In genomic region chr7:48090095-48090805, GRCh38 we compare ENCODE assay signal across 8 cellular contexts. TPM values are rescaled to one million over a fixed set of nuclear protein-coding genes. Genes with fewer than 3 reads are reported as not detected.
DNase-seq lines count a peak whose midpoint lies in the region; ATAC-seq and TF ChIP-seq lines count a peak whose summit lies in the region.

No MANE protein-coding gene starts in this region.

- H3K27ac ChIP-seq in PC-3 (ENCODE audit: low read length) = peak overlapping the region; percentile 99; the same call in 1 of the 2 replicates

- H3K27ac Mint-ChIP-seq in natural killer cell treated with Interleukin-12 subunit alpha and Interleukin-12 subunit beta and Interleukin-15 and Interleukin-18, amount 100 ng/mL, for 72 hours = peak overlapping the region; percentile 97 to 100

- DNase-seq in BJ (ENCODE audit: low read depth) = no peak
- DNase-seq in PC-3 = peak; percentile 41
- DNase-seq in epithelial cell of proximal tubule (ENCODE audit: low read depth) = no peak
- DNase-seq in natural killer cell treated with Interleukin-12 subunit alpha and Interleukin-12 subunit beta and Interleukin-15 and Interleukin-18, amount 100 ng/mL, for 72 hours (ENCODE audit: low spot score) = no peak
- DNase-seq in SK-N-DZ (ENCODE audit: low spot score) = no peak
- no peak for DNase-seq in NCI-H82 (lab: John Stamatoyannopoulos, UW)
- DNase-seq in NCI-H2081 treated with DMSO at 0.1 percent for 48 hours (lab: John Stamatoyannopoulos, UW) = no peak

- no peaks in the 10 kb centered on the region for H3K27me3 ChIP-seq in BJ (ENCODE audit: control insufficient read depth, insufficient read depth, low read length)
- H3K27me3 ChIP-seq in PC-3 (ENCODE audit: low read length) = no peaks in the 10 kb centered on the region

- intact Hi-C loops in PC-3 (cut with micrococcal nuclease) = no loop called here

- H3K4me1 ChIP-seq in PC-3 (ENCODE audit: insufficient read depth, low read length) = peaks cover 53% of the 10 kb centered on the region

- CTCF ChIA-PET in BJ (lab: Yijun Ruan, JAX) (interaction anchor here (0.8 to 1.6 kb wide), 2 partner anchors 19 to 65 kb away, joined by 3 to 4 read pairs; no protein-coding TSS in a partner anchor), PC-3 (lab: Charles Lee) (interaction anchor here (0.7 kb wide), 1 partner anchor 122 kb away, joined by 6 read pairs; no protein-coding TSS in a partner anchor)

- H2AFZ ChIP-seq in PC-3 (ENCODE audit: low read length) = peak overlapping the region; percentile 61; the same call in 1 of the 2 replicates

- no peaks in the 10 kb centered on the region for H3K27me3 Mint-ChIP-seq in natural killer cell treated with Interleukin-12 subunit alpha and Interleukin-12 subunit beta and Interleukin-15 and Interleukin-18, amount 100 ng/mL, for 72 hours

- H3K9me2 ChIP-seq in PC-3 (replicated peaks; ENCODE audit: low read length) = no peaks in the 10 kb centered on the region

- H3K36me3 Mint-ChIP-seq in natural killer cell treated with Interleukin-12 subunit alpha and Interleukin-12 subunit beta and Interleukin-15 and Interleukin-18, amount 100 ng/mL, for 72 hours = peaks cover 33% of the 10 kb centered on the region

- peak overlapping the region; percentile 93 for H3K9ac ChIP-seq in PC-3 (ENCODE audit: low read length)

- H3K4me3 ChIP-seq in BJ (ENCODE audit: low read depth, low read length) = peak overlapping the region; percentile 57
- peak overlapping the region; percentile 94 for H3K4me3 ChIP-seq in PC-3 (ENCODE audit: low read length)
- peak overlapping the region; percentile 86 for H3K4me3 ChIP-seq in epithelial cell of proximal tubule (ENCODE audit: low read depth, low read length)

- TSS peak; percentile 33 for BruUV-seq in PC-3 (replicated peaks; lab: Mats Ljungman, UMichigan)

- peak overlapping the region; percentile 91 for H3K4me3 Mint-ChIP-seq in natural killer cell treated with Interleukin-12 subunit alpha and Interleukin-12 subunit beta and Interleukin-15 and Interleukin-18, amount 100 ng/mL, for 72 hours

- H3K4me2 ChIP-seq in PC-3 (ENCODE audit: low read length) = peak overlapping the region; percentile 98

- peaks cover 70 to 75% of the 10 kb centered on the region in 2 donors for H3K4me1 Mint-ChIP-seq in natural killer cell treated with Interleukin-12 subunit alpha and Interleukin-12 subunit beta and Interleukin-15 and Interleukin-18, amount 100 ng/mL, for 72 hours (ENCODE audit: low read depth in 2 of 2)

- POLR2A ChIA-PET in BJ (lab: Charles Lee) (interaction anchor here (0.6 kb wide), 1 partner anchor 149 kb away, joined by 6 read pairs; no protein-coding TSS in a partner anchor), PC-3 (lab: Charles Lee; ENCODE audit: unreplicated experiment) (no interaction called here)

- H3K9me3 Mint-ChIP-seq in natural killer cell treated with Interleukin-12 subunit alpha and Interleukin-12 subunit beta and Interleukin-15 and Interleukin-18, amount 100 ng/mL, for 72 hours = no peaks in the 10 kb centered on the region

- TF ChIP-seq CTCF in BJ (IDR thresholded peaks at IDR 0.05; ENCODE audit: insufficient read depth, low read depth, low read length) = no peak
- peak; percentile 13; the same call in 1 of the 2 replicates for TF ChIP-seq CTCF in PC-3 (conservative IDR thresholded peaks at IDR 0.05; ENCODE audit: low read depth, low read length)
- no peak for TF ChIP-seq CTCF in epithelial cell of proximal tubule (conservative IDR thresholded peaks at IDR 0.05; ENCODE audit: low read depth, low read length)

- peaks cover 21% of the 10 kb centered on the region; the same call in 1 of the 2 replicates for H4K20me1 ChIP-seq in PC-3 (ENCODE audit: low read length)

- H3F3A ChIP-seq in PC-3 (ENCODE audit: low read length, unreplicated experiment) = peaks cover 6% of the 10 kb centered on the region

- no peaks in the 10 kb centered on the region for H3K9me3 ChIP-seq in PC-3 (ENCODE audit: low read length)

- H3K36me3 ChIP-seq in BJ (ENCODE audit: control insufficient read depth, insufficient read depth, low read length) (peaks cover 5% of the 10 kb centered on the region), PC-3 (ENCODE audit: low read depth, low read length) (peaks cover 21% of the 10 kb centered on the region; the same call in 1 of the 2 replicates)

- ATAC-seq in PC-3 (peak; percentile 10), HG02642 (IDR thresholded peaks at IDR 0.05; ENCODE audit: poor library complexity, unreplicated experiment) (no peak)
- no peak for ATAC-seq in natural killer cell treated with Interleukin-12 subunit alpha and Interleukin-12 subunit beta and Interleukin-15 and Interleukin-18, amount 100 ng/mL, for 72 hours

- peaks cover 30% of the 10 kb centered on the region for H3K79me2 ChIP-seq in PC-3 (ENCODE audit: low read length)

RNA-seq across cellular contexts. Expression of gene UPP1, which starts 1.2 kb away (rescaled TPM):
- polyA plus RNA-seq in BJ (2011; rRNA removed) = 19.2 and 25.1 TPM in 2 replicates
- 5.2 and 7.4 TPM in 2 replicates for polyA minus RNA-seq in BJ (2011; rRNA and poly(A)+ RNA removed)
- 71.9 and 77.7 TPM in 2 replicates for total RNA-seq in PC-3 (2014; rRNA removed)
- 35.6 and 77.8 TPM in 2 replicates for total RNA-seq in epithelial cell of proximal tubule
- 100 to 1,000 TPM in 1 of 2 donors, 10 to 100 TPM in 1; 93.2 to 145 TPM for total RNA-seq in natural killer cell treated with Interleukin-12 subunit alpha and Interleukin-12 subunit beta and Interleukin-15 and Interleukin-18, amount 100 ng/mL, for 72 hours
- polyA plus RNA-seq in SK-N-DZ (2014; cell fraction: cytosol; rRNA removed) = 2.9 and 3.5 TPM in 2 replicates
- polyA plus RNA-seq in SK-N-DZ (2014; cell fraction: nucleus; rRNA removed) = 5.5 and 9.1 TPM in 2 replicates

RNA-seq across cellular contexts. Expression of gene C7orf57, which starts 54.9 kb away (rescaled TPM):
- polyA plus RNA-seq in BJ (2011; rRNA removed) = 0.07 TPM in 2 replicates
- not detected in 2 replicates for polyA minus RNA-seq in BJ (2011; rRNA and poly(A)+ RNA removed)
- total RNA-seq in PC-3 (2014; rRNA removed) = 0.15 TPM in 1 of 2 replicates, not detected in the other
- total RNA-seq in epithelial cell of proximal tubule = 0.22 TPM in 1 of 2 replicates, not detected in the other
- under 1 TPM; 0.56 to 0.57 TPM for total RNA-seq in natural killer cell treated with Interleukin-12 subunit alpha and Interleukin-12 subunit beta and Interleukin-15 and Interleukin-18, amount 100 ng/mL, for 72 hours
- not detected in 2 replicates for polyA plus RNA-seq in SK-N-DZ (2014; cell fraction: cytosol; rRNA removed)
- polyA plus RNA-seq in SK-N-DZ (2014; cell fraction: nucleus; rRNA removed) = 0.11 and 0.62 TPM in 2 replicates
